ENCODE assay signal across 8 cellular contexts in the genomic region with DNA sequence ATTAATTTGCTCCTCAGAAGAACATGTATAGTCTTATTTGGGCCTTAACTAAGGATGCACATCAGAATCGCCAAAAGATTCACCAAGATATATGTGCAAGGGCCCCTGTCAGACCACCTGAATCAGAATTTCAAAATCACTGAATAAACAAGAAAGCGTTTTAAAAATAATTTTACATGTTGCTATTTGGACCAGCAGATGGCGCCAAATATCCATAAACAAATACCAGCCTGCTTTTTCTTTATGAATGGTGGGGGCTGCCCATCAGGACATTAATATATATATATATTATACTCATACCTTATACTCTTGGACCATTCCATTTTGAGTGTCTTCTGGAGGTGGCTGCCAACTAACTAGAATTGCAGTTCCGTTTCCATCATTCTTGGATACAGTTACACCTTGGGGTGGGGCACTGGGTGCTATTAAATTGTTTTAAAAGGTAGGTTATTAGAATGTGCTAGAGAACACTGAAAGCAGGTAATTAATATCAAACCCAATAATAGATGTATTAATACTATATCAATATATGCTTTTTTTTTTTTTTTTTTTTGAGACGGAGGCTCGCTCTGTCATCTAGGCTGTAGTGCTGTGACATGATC.
A peak's percentile ranks its signal among the peaks of the same experiment; 100 is the strongest.
DNase-seq lines count a peak whose midpoint lies in the region; FAIRE-seq and TF ChIP-seq lines count a peak whose summit lies in the region.

No MANE protein-coding gene starts in this region.

- no peaks in the 10 kb centered on the region for H3K27me3 Mint-ChIP-seq in activated CD4-positive, alpha-beta T cell treated with anti-CD3 and anti-CD28 coated beads, Interleukin-2, amount 10 ng/mL, durations not matched to agents 7 days and 5 days
- no peaks in the 10 kb centered on the region for H3K27me3 Mint-ChIP-seq in activated naive CD8-positive, alpha-beta T cell treated with anti-CD3 and anti-CD28 coated beads for 36 hours

- no peaks in the 10 kb centered on the region for H3K36me3 ChIP-seq in kidney (ENCODE audit: control insufficient read depth in 1 of 2, insufficient read depth in 2 of 2, low read length in 2 of 2)
- no peaks in the 10 kb centered on the region for H3K36me3 ChIP-seq in transverse colon

- WGBS in transverse colon (ENCODE audit: low coverage in 1 of 2), 2 donors, result 48 to 49% methylated on average over 6 of the region's 6 CpGs

- H3K27ac ChIP-seq in kidney (ENCODE audit: low read depth in 2 of 2, low read length in 2 of 2) (no peak overlapping the region), transverse colon (no peak overlapping the region)

- H3K4me3 Mint-ChIP-seq in activated CD4-positive, alpha-beta T cell treated with anti-CD3 and anti-CD28 coated beads, Interleukin-2, amount 10 ng/mL, durations not matched to agents 7 days and 5 days, result no peak overlapping the region
- no peak overlapping the region for H3K4me3 Mint-ChIP-seq in activated naive CD8-positive, alpha-beta T cell treated with anti-CD3 and anti-CD28 coated beads for 36 hours

- no peak for TF ChIP-seq EP300 in Ishikawa (IDR thresholded peaks at IDR 0.05; ENCODE audit: borderline replicate concordance)
- TF ChIP-seq EP300 in transverse colon (IDR thresholded peaks at IDR 0.05; ENCODE audit: low read depth), result no peak

- no peaks in the 10 kb centered on the region for H3K9me3 Mint-ChIP-seq in activated CD4-positive, alpha-beta T cell treated with anti-CD3 and anti-CD28 coated beads, Interleukin-2, amount 10 ng/mL, durations not matched to agents 7 days and 5 days
- no peaks in the 10 kb centered on the region for H3K9me3 Mint-ChIP-seq in activated naive CD8-positive, alpha-beta T cell treated with anti-CD3 and anti-CD28 coated beads for 36 hours

- no peaks in the 10 kb centered on the region for H3K9me3 ChIP-seq in kidney (ENCODE audit: control insufficient read depth in 1 of 2, low read length in 2 of 2)
- H3K9me3 ChIP-seq in transverse colon, result no peaks in the 10 kb centered on the region

- H3K4me1 ChIP-seq in kidney (ENCODE audit: control insufficient read depth in 1 of 2, insufficient read depth in 1 of 2, low read depth in 1 of 2, low read length in 2 of 2) (no peaks in the 10 kb centered on the region), transverse colon (no peaks in the 10 kb centered on the region)

- intact Hi-C loops in kidney (cut with DNase I) (no loop called here), transverse colon (cut with DNase I; ENCODE audit: low total_unique reads) (loop anchor here (1.0 kb wide), 1 partner anchor 373 kb away; no protein-coding TSS in a partner anchor)

- CTCF ChIA-PET in activated CD4-positive, alpha-beta T cell treated with anti-CD3 and anti-CD28 coated beads, Interleukin-2, amount 10 ng/mL, durations not matched to agents 7 days and 5 days (lab: Charles Lee), result no interaction called here

- H3K4me1 Mint-ChIP-seq in activated CD4-positive, alpha-beta T cell treated with anti-CD3 and anti-CD28 coated beads, Interleukin-2, amount 10 ng/mL, durations not matched to agents 7 days and 5 days, result no peaks in the 10 kb centered on the region
- no peaks in the 10 kb centered on the region for H3K4me1 Mint-ChIP-seq in activated naive CD8-positive, alpha-beta T cell treated with anti-CD3 and anti-CD28 coated beads for 36 hours

- no peak for TF ChIP-seq POLR2A in transverse colon (IDR thresholded peaks at IDR 0.05)

- no peak overlapping the region for H3K4me3 ChIP-seq in kidney (ENCODE audit: low read length in 2 of 2)
- H3K4me3 ChIP-seq in transverse colon, result no peak overlapping the region

- no peaks in the 10 kb centered on the region for H3K27me3 ChIP-seq in transverse colon

- POLR2A ChIA-PET in activated CD4-positive, alpha-beta T cell treated with anti-CD3 and anti-CD28 coated beads, Interleukin-2, amount 10 ng/mL, durations not matched to agents 7 days and 5 days (lab: Charles Lee), result no interaction called here

- peak; percentile 64 for FAIRE-seq in kidney (lab: Jason Lieb, UNC)

- TF ChIP-seq RAD21 in Ishikawa (IDR thresholded peaks at IDR 0.05; ENCODE audit: low read depth), result peak; percentile 68

- TF ChIP-seq CTCF in kidney (IDR thresholded peaks at IDR 0.05; ENCODE audit: borderline replicate concordance, extremely low read depth, insufficient read depth), result peak; percentile 45
- peak; percentile 59 to 69 (median 68) for TF ChIP-seq CTCF in transverse colon (IDR thresholded peaks at IDR 0.05)

- no peaks in the 10 kb centered on the region for H3K36me3 Mint-ChIP-seq in activated CD4-positive, alpha-beta T cell treated with anti-CD3 and anti-CD28 coated beads, Interleukin-2, amount 10 ng/mL, durations not matched to agents 7 days and 5 days (ENCODE audit: low read depth)
- no peaks in the 10 kb centered on the region for H3K36me3 Mint-ChIP-seq in activated naive CD8-positive, alpha-beta T cell treated with anti-CD3 and anti-CD28 coated beads for 36 hours

- no peak overlapping the region for H3K27ac Mint-ChIP-seq in activated CD4-positive, alpha-beta T cell treated with anti-CD3 and anti-CD28 coated beads, Interleukin-2, amount 10 ng/mL, durations not matched to agents 7 days and 5 days
- no peak overlapping the region for H3K27ac Mint-ChIP-seq in activated naive CD8-positive, alpha-beta T cell treated with anti-CD3 and anti-CD28 coated beads for 36 hours

- peak; percentile 32 for DNase-seq in activated CD4-positive, alpha-beta T cell treated with anti-CD3 and anti-CD28 coated beads, Interleukin-2, amount 10 ng/mL, durations not matched to agents 7 days and 5 days
- no peak for DNase-seq in activated CD4-positive, alpha-beta T cell treated with anti-CD3 and anti-CD28 coated beads for 4 hours
- peak; percentile 2 for DNase-seq in activated naive CD8-positive, alpha-beta T cell treated with anti-CD3 and anti-CD28 coated beads for 36 hours
- no peak for DNase-seq in kidney
- DNase-seq in transverse colon, result peak; percentile 17
- no peak for DNase-seq in NK-92 treated with Interleukin-12 subunit alpha and Interleukin-12 subunit beta, amount 100 ng/mL, for 24 hours (lab: John Stamatoyannopoulos, UW)
- DNase-seq in GM19240 (ENCODE audit: insufficient read length, low spot score), result no peak

- in situ Hi-C loops in transverse colon (cut with MboI; ENCODE audit: low pct_ligation_motif_present in 1 of 4, low pct_unique_long_range_greater_than_20kb in 1 of 4, low sequenced_read_pairs in 3 of 4), result loop anchor here in 2 of 4 donors (25.0 kb wide), 2 partner anchors 378 to 703 kb away; no protein-coding TSS in a partner anchor

- no peak overlapping the region for H3K9ac ChIP-seq in kidney (ENCODE audit: low read length in 2 of 2)

TF ChIP-seq in Ishikawa, 13 proteins besides CTCF, POLR2A, EP300 and RAD21:
- TF ChIP-seq TAF1 (IDR thresholded peaks at IDR 0.05; ENCODE audit: low read depth) (no peak), CREB1 (IDR thresholded peaks at IDR 0.05; ENCODE audit: low read depth) (no peak), ZBTB7A (IDR thresholded peaks at IDR 0.05; ENCODE audit: low read depth) (no peak), NFIC (IDR thresholded peaks at IDR 0.05) (no peak), TEAD4 (IDR thresholded peaks at IDR 0.05) (no peak), EGR1 (IDR thresholded peaks at IDR 0.05) (no peak), FOXM1 (IDR thresholded peaks at IDR 0.05; ENCODE audit: borderline replicate concordance, low read depth) (no peak), CEBPB (IDR thresholded peaks at IDR 0.05) (no peak), TCF12 (IDR thresholded peaks at IDR 0.05; ENCODE audit: low read depth) (no peak), YY1 (IDR thresholded peaks at IDR 0.05; ENCODE audit: low read depth) (no peak)
- TF ChIP-seq, protein P1, sequence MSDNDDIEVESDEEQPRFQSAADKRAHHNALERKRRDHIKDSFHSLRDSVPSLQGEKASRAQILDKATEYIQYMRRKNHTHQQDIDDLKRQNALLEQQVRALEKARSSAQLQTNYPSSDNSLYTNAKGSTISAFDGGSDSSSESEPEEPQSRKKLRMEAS (IDR thresholded peaks at IDR 0.05), result no peak
- TF ChIP-seq, protein P2, sequence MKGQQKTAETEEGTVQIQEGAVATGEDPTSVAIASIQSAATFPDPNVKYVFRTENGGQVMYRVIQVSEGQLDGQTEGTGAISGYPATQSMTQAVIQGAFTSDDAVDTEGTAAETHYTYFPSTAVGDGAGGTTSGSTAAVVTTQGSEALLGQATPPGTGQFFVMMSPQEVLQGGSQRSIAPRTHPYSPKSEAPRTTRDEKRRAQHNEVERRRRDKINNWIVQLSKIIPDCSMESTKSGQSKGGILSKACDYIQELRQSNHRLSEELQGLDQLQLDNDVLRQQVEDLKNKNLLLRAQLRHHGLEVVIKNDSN (IDR thresholded peaks at IDR 0.05), result no peak
- TF ChIP-seq, protein P3, sequence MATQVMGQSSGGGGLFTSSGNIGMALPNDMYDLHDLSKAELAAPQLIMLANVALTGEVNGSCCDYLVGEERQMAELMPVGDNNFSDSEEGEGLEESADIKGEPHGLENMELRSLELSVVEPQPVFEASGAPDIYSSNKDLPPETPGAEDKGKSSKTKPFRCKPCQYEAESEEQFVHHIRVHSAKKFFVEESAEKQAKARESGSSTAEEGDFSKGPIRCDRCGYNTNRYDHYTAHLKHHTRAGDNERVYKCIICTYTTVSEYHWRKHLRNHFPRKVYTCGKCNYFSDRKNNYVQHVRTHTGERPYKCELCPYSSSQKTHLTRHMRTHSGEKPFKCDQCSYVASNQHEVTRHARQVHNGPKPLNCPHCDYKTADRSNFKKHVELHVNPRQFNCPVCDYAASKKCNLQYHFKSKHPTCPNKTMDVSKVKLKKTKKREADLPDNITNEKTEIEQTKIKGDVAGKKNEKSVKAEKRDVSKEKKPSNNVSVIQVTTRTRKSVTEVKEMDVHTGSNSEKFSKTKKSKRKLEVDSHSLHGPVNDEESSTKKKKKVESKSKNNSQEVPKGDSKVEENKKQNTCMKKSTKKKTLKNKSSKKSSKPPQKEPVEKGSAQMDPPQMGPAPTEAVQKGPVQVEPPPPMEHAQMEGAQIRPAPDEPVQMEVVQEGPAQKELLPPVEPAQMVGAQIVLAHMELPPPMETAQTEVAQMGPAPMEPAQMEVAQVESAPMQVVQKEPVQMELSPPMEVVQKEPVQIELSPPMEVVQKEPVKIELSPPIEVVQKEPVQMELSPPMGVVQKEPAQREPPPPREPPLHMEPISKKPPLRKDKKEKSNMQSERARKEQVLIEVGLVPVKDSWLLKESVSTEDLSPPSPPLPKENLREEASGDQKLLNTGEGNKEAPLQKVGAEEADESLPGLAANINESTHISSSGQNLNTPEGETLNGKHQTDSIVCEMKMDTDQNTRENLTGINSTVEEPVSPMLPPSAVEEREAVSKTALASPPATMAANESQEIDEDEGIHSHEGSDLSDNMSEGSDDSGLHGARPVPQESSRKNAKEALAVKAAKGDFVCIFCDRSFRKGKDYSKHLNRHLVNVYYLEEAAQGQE (IDR thresholded peaks at IDR 0.05; ENCODE audit: low read depth), result no peak

Comparison
In these comparisons a context has a peak if more than half of its experiments do, and no peak if none do; other contexts are left out.
1. DNase-seq: peak in activated CD4-positive, alpha-beta T cell treated with anti-CD3 and anti-CD28 coated beads, Interleukin-2, amount 10 ng/mL, durations not matched to agents 7 days and 5 days (single experiment), activated naive CD8-positive, alpha-beta T cell treated with anti-CD3 and anti-CD28 coated beads for 36 hours (single experiment) and transverse colon (single experiment); none in activated CD4-positive, alpha-beta T cell treated with anti-CD3 and anti-CD28 coated beads for 4 hours (0 of 2), kidney (single experiment), NK-92 treated with Interleukin-12 subunit alpha and Interleukin-12 subunit beta, amount 100 ng/mL, for 24 hours (single experiment) and GM19240 (single experiment).